Comparison of ENCODE assay signal across 8 cellular contexts in genomic region chrX:154490021-154490413, GRCh38. TPM values are rescaled to one million over a fixed set of nuclear protein-coding genes. Genes with fewer than 3 reads are reported as not detected.
DNase-seq lines count a peak whose midpoint lies in the region; ATAC-seq and TF ChIP-seq lines count a peak whose summit lies in the region.

No MANE protein-coding gene starts in this region.

- peak overlapping the region; percentile 78 for H3K4me3 ChIP-seq in PC-3 (ENCODE audit: low read length)
- peak overlapping the region; percentile 52 to 67 (median 57) for H3K4me3 ChIP-seq in liver (ENCODE audit: low read depth in 1 of 3, low read length in 3 of 3)

- H3K79me2 ChIP-seq in PC-3 (ENCODE audit: low read length): peaks cover 39% of the 10 kb centered on the region

- no TSS peak for BruUV-seq in PC-3 (replicated peaks; lab: Mats Ljungman, UMichigan)

- intact Hi-C loops in PC-3 (cut with micrococcal nuclease): no loop called here

- H3K4me1 ChIP-seq in PC-3 (ENCODE audit: insufficient read depth, low read length): peaks cover 23% of the 10 kb centered on the region
- peaks cover 6 to 23% (median 13%) of the 10 kb centered on the region in 4 donors for H3K4me1 ChIP-seq in liver (ENCODE audit: control insufficient read depth in 4 of 4, insufficient read depth in 4 of 4, low read length in 3 of 4)

- H3K9me3 ChIP-seq in PC-3 (ENCODE audit: low read length) (no peaks in the 10 kb centered on the region), liver (ENCODE audit: control insufficient read depth in 4 of 4, low read length in 3 of 4) (no peaks in the 10 kb centered on the region)

- DNase-seq in NCI-H82 (lab: John Stamatoyannopoulos, UW) (peak; percentile 33), NCI-H82 treated with DMSO at 0.1 percent for 48 hours (lab: John Stamatoyannopoulos, UW; ENCODE audit: unreplicated experiment) (no peak), PC-3 (peak; percentile 38), caudate nucleus (lab: John Stamatoyannopoulos, UW) (peak in 5 of 61 donors; percentile 14 to 32 (median 23)), substantia nigra (lab: John Stamatoyannopoulos, UW) (peak in 5 of 49 donors; percentile 3 to 61 (median 13)), UCSD-AML1 (lab: John Stamatoyannopoulos, UW; ENCODE audit: unreplicated experiment) (no peak)

- H3K4me2 ChIP-seq in PC-3 (ENCODE audit: low read length): peak overlapping the region; percentile 87

- H3K27me3 ChIP-seq in PC-3 (ENCODE audit: low read length) (no peaks in the 10 kb centered on the region), liver (ENCODE audit: control insufficient read depth in 4 of 4, insufficient read depth in 4 of 4, low read length in 3 of 4) (peaks cover 0 to 3% (median 0%) of the 10 kb centered on the region in 4 donors)

- peak overlapping the region; percentile 42; the same call in 1 of the 2 replicates for H2AFZ ChIP-seq in PC-3 (ENCODE audit: low read length)

- no peak for TF ChIP-seq RAD21 in liver (IDR thresholded peaks at IDR 0.05)

- H3K9me2 ChIP-seq in PC-3 (replicated peaks; ENCODE audit: low read length): no peaks in the 10 kb centered on the region

- POLR2A ChIA-PET in PC-3 (lab: Charles Lee; ENCODE audit: unreplicated experiment): interaction anchor here (0.5 to 0.7 kb wide), 3 partner anchors 11 to 272 kb away, joined by 3 to 6 read pairs (median 4); partner anchors contain the start of genes DKC1 and LAGE3

- peak overlapping the region; percentile 36; the same call in 1 of the 2 replicates for H3K27ac ChIP-seq in PC-3 (ENCODE audit: low read length)
- peak overlapping the region; percentile 80 for H3K27ac ChIP-seq in caudate nucleus (ENCODE audit: low read depth, low read length)
- peak overlapping the region; percentile 83 to 84 for H3K27ac ChIP-seq in liver (ENCODE audit: low read depth in 1 of 2, low read length in 2 of 2)
- peak overlapping the region; percentile 74 for H3K27ac ChIP-seq in substantia nigra (ENCODE audit: low read depth, low read length, poor library complexity, severe bottlenecking)

- H4K20me1 ChIP-seq in PC-3 (ENCODE audit: low read length): no peaks in the 10 kb centered on the region

- ATAC-seq in HG02759 (IDR thresholded peaks at IDR 0.05; ENCODE audit: unreplicated experiment) (peak; percentile 26), PC-3 (peak; percentile 6)

- CTCF ChIA-PET in PC-3 (lab: Charles Lee): interaction anchor here (0.6 to 0.9 kb wide), 2 partner anchors 37 to 192 kb away, joined by 3 to 4 read pairs; no protein-coding TSS in a partner anchor

- H3K9ac ChIP-seq in PC-3 (ENCODE audit: low read length) (peak overlapping the region; percentile 76), liver (ENCODE audit: low read depth in 1 of 2, low read length in 2 of 2) (peak overlapping the region; percentile 5 to 21)

- H3K36me3 ChIP-seq in PC-3 (ENCODE audit: low read depth, low read length) (peaks cover 4% of the 10 kb centered on the region; the same call in 1 of the 2 replicates), liver (ENCODE audit: control insufficient read depth in 4 of 4, insufficient read depth in 3 of 4, low read depth in 1 of 4, low read length in 3 of 4) (peaks cover 0 to 4% (median 1%) of the 10 kb centered on the region in 4 donors)

- H3F3A ChIP-seq in PC-3 (ENCODE audit: low read length, unreplicated experiment): no peaks in the 10 kb centered on the region

- WGBS in liver: 1% methylated on average over 19 of the region's 19 CpGs

- no peak for TF ChIP-seq CTCF in PC-3 (conservative IDR thresholded peaks at IDR 0.05; ENCODE audit: low read depth, low read length)
- TF ChIP-seq CTCF in liver (IDR thresholded peaks at IDR 0.05; ENCODE audit: low read depth, low read length, missing input control): no peak

TF ChIP-seq in liver, 16 proteins besides CTCF, POLR2A, EP300 and RAD21:
- TF ChIP-seq JUND (IDR thresholded peaks at IDR 0.05): no peak
- TF ChIP-seq HNF4A (conservative IDR thresholded peaks at IDR 0.05): no peak
- no peak for TF ChIP-seq GABPA (IDR thresholded peaks at IDR 0.05 in 1 of 2, conservative IDR thresholded peaks at IDR 0.05 in 1 of 2)

RNA-seq across cellular contexts. Expression of gene SLC10A3, which starts 0.4 kb away (rescaled TPM):
- 42.1 and 50.6 TPM in 2 replicates for total RNA-seq in PC-3 (2014; rRNA removed)
- 1 to 10 TPM; 3.5 to 5.6 TPM for total RNA-seq in liver
- polyA plus RNA-seq in liver: 1 to 10 TPM; 3.2 to 5.4 TPM

RNA-seq across cellular contexts. Expression of gene UBL4A, which starts 3.6 kb away (rescaled TPM):
- total RNA-seq in PC-3 (2014; rRNA removed) (92.3 and 101 TPM in 2 replicates), liver (10 to 100 TPM; 19.8 to 22.2 TPM)
- 10 to 100 TPM; 13.9 to 21.9 TPM for polyA plus RNA-seq in liver

RNA-seq across cellular contexts. Expression of gene LAGE3, which starts 10.9 kb away (rescaled TPM):
- total RNA-seq in PC-3 (2014; rRNA removed) (82.8 and 87.4 TPM in 2 replicates), liver (10 to 100 TPM in 1 of 2 donors, 1 to 10 TPM in 1; 8.5 to 18.1 TPM)
- 10 to 100 TPM; 12.4 to 13.1 TPM for polyA plus RNA-seq in liver

RNA-seq across cellular contexts. Expression of gene FAM3A, which starts 26.0 kb away (rescaled TPM):
- total RNA-seq in PC-3 (2014; rRNA removed) (69.2 and 88.0 TPM in 2 replicates), liver (10 to 100 TPM; 11.6 to 33.5 TPM)
- 10 to 100 TPM; 35.0 to 36.3 TPM for polyA plus RNA-seq in liver

RNA-seq across cellular contexts. Expression of gene PLXNA3, which starts 31.9 kb away (rescaled TPM):
- total RNA-seq in PC-3 (2014; rRNA removed): 5.3 and 21.8 TPM in 2 replicates
- 1 to 10 TPM; 1.1 to 1.7 TPM for total RNA-seq in liver
- polyA plus RNA-seq in liver: 1 to 10 TPM; 1.3 to 1.7 TPM

Comparison
In these comparisons a context has a peak if more than half of its experiments do, and no peak if none do; other contexts are left out.
1. DNase-seq: peak in NCI-H82 (single experiment) and PC-3 (single experiment); none in NCI-H82 treated with DMSO at 0.1 percent for 48 hours (single experiment) and UCSD-AML1 (single experiment).
2. Peak in every context shown above with its lines, with median percentiles within 50 percentile points of each other: H3K27ac ChIP-seq.